Comparison of ENCODE assay signal across 22 cellular contexts in genomic region chr14:93109572-93110481, GRCh38. TPM values are rescaled to one million over a fixed set of nuclear protein-coding genes. Genes with fewer than 3 reads are reported as not detected.
DNase-seq lines count a peak whose midpoint lies in the region; ATAC-seq, FAIRE-seq and TF ChIP-seq lines count a peak whose summit lies in the region.
"Had no signal": no experiment of that assay in that cellular context is flagged by ENCODE, and none has a peak within 500 bp of the region (broad histone marks: within the 10 kb centered on the region; RNA-seq: fewer than 3 reads in every experiment).

No MANE protein-coding gene starts in this region.

- H3K4me1 Mint-ChIP-seq in activated naive CD8-positive, alpha-beta T cell treated with anti-CD3 and anti-CD28 coated beads, Interleukin-2, amount 10 ng/mL, durations not matched to agents 7 days and 5 days: peaks cover 34% of the 10 kb centered on the region
- H3K4me1 Mint-ChIP-seq in activated naive CD8-positive, alpha-beta T cell treated with anti-CD3 and anti-CD28 coated beads for 36 hours: peaks cover 53% of the 10 kb centered on the region

- TF ChIP-seq CTCF in NB4 (IDR thresholded peaks at IDR 0.05; ENCODE audit: low read depth, low read length) (no peak), GM12878 (IDR thresholded peaks at IDR 0.05 in 2 of 3, conservative IDR thresholded peaks at IDR 0.05 in 1 of 3; ENCODE audit: control insufficient read depth in 2 of 3, extremely low read depth in 1 of 3, insufficient read depth in 1 of 3, low read depth in 3 of 3, low read length in 3 of 3) (no peak), tibial nerve (IDR thresholded peaks at IDR 0.05) (no peak)

- no peak overlapping the region for H3K4me3 Mint-ChIP-seq in activated naive CD8-positive, alpha-beta T cell treated with anti-CD3 and anti-CD28 coated beads, Interleukin-2, amount 10 ng/mL, durations not matched to agents 7 days and 5 days
- H3K4me3 Mint-ChIP-seq in activated naive CD8-positive, alpha-beta T cell treated with anti-CD3 and anti-CD28 coated beads for 36 hours: no peak overlapping the region
- H3K4me3 Mint-ChIP-seq: CD4-positive, alpha-beta T cell had no signal

- intact Hi-C loops in GM12878 (cut with micrococcal nuclease; ENCODE audit: unreplicated experiment): no loop called here

- no peaks in the 10 kb centered on the region for H4K20me1 ChIP-seq in GM12878 (ENCODE audit: control insufficient read depth, insufficient read depth)

- no peak overlapping the region; the same call in 1 of the 2 replicates for H3K9ac ChIP-seq in GM12878 (ENCODE audit: control insufficient read depth, insufficient read depth, low read length)

- TF ChIP-seq POLR2A in NB4 (IDR thresholded peaks at IDR 0.05; ENCODE audit: extremely low read depth, insufficient read length) (no peak), GM12878 (IDR thresholded peaks at IDR 0.05; ENCODE audit: low read depth, low read length) (no peak), tibial nerve (IDR thresholded peaks at IDR 0.05) (no peak)

- H2AFZ ChIP-seq in GM12878 (ENCODE audit: control insufficient read depth, low read depth, low read length): no peak overlapping the region

- H3K9me3 Mint-ChIP-seq in activated naive CD8-positive, alpha-beta T cell treated with anti-CD3 and anti-CD28 coated beads, Interleukin-2, amount 10 ng/mL, durations not matched to agents 7 days and 5 days: no peaks in the 10 kb centered on the region
- no peaks in the 10 kb centered on the region for H3K9me3 Mint-ChIP-seq in activated naive CD8-positive, alpha-beta T cell treated with anti-CD3 and anti-CD28 coated beads for 36 hours
- H3K9me3 Mint-ChIP-seq: CD4-positive, alpha-beta T cell had no signal

- no TSS peak for BruUV-seq in GM12878 (replicated peaks; lab: Mats Ljungman, UMichigan)

- no peak for TF ChIP-seq EP300 in GM12878 (IDR thresholded peaks at IDR 0.05; ENCODE audit: borderline replicate concordance in 1 of 2, control insufficient read depth in 1 of 2, low read depth in 2 of 2, low read length in 2 of 2)
- no peak for TF ChIP-seq EP300 in tibial nerve (IDR thresholded peaks at IDR 0.05)

- CTCF ChIA-PET in GM12878 (lab: Yijun Ruan, JAX): interaction anchor here (0.6 to 6.1 kb wide), 9 partner anchors 22 to 145 kb away, joined by 3 to 48 read pairs (median 5); partner anchors contain the start of genes GON7 and UBR7

- H3K79me2 ChIP-seq in GM12878 (ENCODE audit: control insufficient read depth, insufficient read depth, low read length): peaks cover 71% of the 10 kb centered on the region

- POLR2A ChIA-PET in activated naive CD8-positive, alpha-beta T cell treated with anti-CD3 and anti-CD28 coated beads, Interleukin-2, amount 10 ng/mL, durations not matched to agents 7 days and 5 days (lab: Charles Lee): no interaction called here
- POLR2A ChIA-PET in GM12878 (lab: Charles Lee): interaction anchor here (0.6 to 1.5 kb wide), 2 partner anchors 49 to 95 kb away, joined by 4 to 5 read pairs; no protein-coding TSS in a partner anchor

- RAD21 ChIA-PET in GM12878 (lab: Charles Lee; ENCODE audit: unreplicated experiment): interaction anchor here (2.0 to 7.4 kb wide), 2 partner anchors 27 to 75 kb away, joined by 7 to 163 read pairs; no protein-coding TSS in a partner anchor

- H3K4me3 ChIP-seq in NB4 (ENCODE audit: low read depth, low read length) (no peak overlapping the region), GM12878 (peak overlapping the region; percentile 37; the same call in 1 of the 2 replicates), tibial nerve (no peak overlapping the region)

- H3K27me3 ChIP-seq in GM12878 (replicated peaks in 1 of 2; ENCODE audit: control insufficient read depth in 2 of 2, insufficient read depth in 2 of 2, low read length in 1 of 2) (no peaks in the 10 kb centered on the region), tibial nerve (no peaks in the 10 kb centered on the region)

- WGBS in GM12878 (ENCODE audit: insufficient coverage, insufficient replicate concordance, low lambda C conversion rate, missing lambda C conversion rate): 85% methylated on average over 14 of the region's 14 CpGs
- WGBS in tibial nerve, 2 donors: 57 to 70% methylated on average over 14 of the region's 14 CpGs

- in situ Hi-C loops in GM12878 (cut with MboI): loop anchor here (5.0 kb wide), 1 partner anchor 107 kb away; no protein-coding TSS in a partner anchor

- peaks cover 6% of the 10 kb centered on the region for H3K36me3 Mint-ChIP-seq in activated naive CD8-positive, alpha-beta T cell treated with anti-CD3 and anti-CD28 coated beads, Interleukin-2, amount 10 ng/mL, durations not matched to agents 7 days and 5 days
- H3K36me3 Mint-ChIP-seq in activated naive CD8-positive, alpha-beta T cell treated with anti-CD3 and anti-CD28 coated beads for 36 hours: peaks cover 2% of the 10 kb centered on the region

- H3K9me3 ChIP-seq in GM12878 (replicated peaks; ENCODE audit: control insufficient read depth, insufficient read depth, low read length) (no peaks in the 10 kb centered on the region), tibial nerve (no peaks in the 10 kb centered on the region)

- SMC1A ChIA-PET in GM12878 (lab: Charles Lee; ENCODE audit: uncharacterized antibody, unreplicated experiment): interaction anchor here (0.7 to 8.1 kb wide), 6 partner anchors 30 to 158 kb away, joined by 3 to 61 read pairs (median 3); no protein-coding TSS in a partner anchor

- H3K4me2 ChIP-seq in GM12878 (ENCODE audit: control insufficient read depth, insufficient read depth): peak overlapping the region; percentile 50

- TF ChIP-seq RAD21 in GM12878 (IDR thresholded peaks at IDR 0.05; ENCODE audit: insufficient read depth, low read depth, low read length): no peak

- DNase-seq in activated naive CD8-positive, alpha-beta T cell treated with anti-CD3 and anti-CD28 coated beads, Interleukin-2, amount 10 ng/mL, durations not matched to agents 7 days and 5 days: no peak
- DNase-seq in activated naive CD8-positive, alpha-beta T cell treated with anti-CD3 and anti-CD28 coated beads for 36 hours: no peak
- DNase-seq in NB4 (ENCODE audit: low read depth): peak; percentile 18
- DNase-seq in GM12878 (ENCODE audit: low read depth, low spot score): no peak
- DNase-seq in tibial nerve (ENCODE audit: low spot score in 2 of 2): no peak
- no peak for DNase-seq in NCI-H2081 treated with DMSO at 0.1 percent for 48 hours (lab: John Stamatoyannopoulos, UW)
- DNase-seq: CD4-positive, alpha-beta T cell; DMS79 treated with DMSO at 0.1 percent for 48 hours; GDM1; Kasumi-1; NCI-H1048; NCI-H146; NCI-H2107; NCI-H345; NCI-H526 treated with DMSO at 0.1 percent for 48 hours; NK-92 treated with Interleukin-12 subunit alpha and Interleukin-12 subunit beta, amount 100 ng/mL, for 24 hours; Right ventricle myocardium superior had no signal

- no peak for FAIRE-seq in GM12878 (lab: Jason Lieb, UNC)
- FAIRE-seq: A204.1, H54 had no signal

- H3K27me3 Mint-ChIP-seq in activated naive CD8-positive, alpha-beta T cell treated with anti-CD3 and anti-CD28 coated beads, Interleukin-2, amount 10 ng/mL, durations not matched to agents 7 days and 5 days: no peaks in the 10 kb centered on the region
- H3K27me3 Mint-ChIP-seq in activated naive CD8-positive, alpha-beta T cell treated with anti-CD3 and anti-CD28 coated beads for 36 hours: no peaks in the 10 kb centered on the region
- H3K27me3 Mint-ChIP-seq: CD4-positive, alpha-beta T cell had no signal

- peaks cover 40% of the 10 kb centered on the region for H3K4me1 ChIP-seq in GM12878 (ENCODE audit: control insufficient read depth, insufficient read depth, low read length)
- peaks cover 0 to 93% (median 55%) of the 10 kb centered on the region in 4 donors for H3K4me1 ChIP-seq in tibial nerve

- H3K36me3 ChIP-seq in GM12878 (ENCODE audit: control insufficient read depth in 2 of 2, insufficient read depth in 2 of 2, low read length in 1 of 2) (no peaks in the 10 kb centered on the region; a peak in 2 of 4 replicates), tibial nerve (no peaks in the 10 kb centered on the region)

- H3K27ac Mint-ChIP-seq in activated naive CD8-positive, alpha-beta T cell treated with anti-CD3 and anti-CD28 coated beads, Interleukin-2, amount 10 ng/mL, durations not matched to agents 7 days and 5 days: peak overlapping the region; percentile 33
- no peak overlapping the region for H3K27ac Mint-ChIP-seq in activated naive CD8-positive, alpha-beta T cell treated with anti-CD3 and anti-CD28 coated beads for 36 hours
- H3K27ac Mint-ChIP-seq: CD4-positive, alpha-beta T cell had no signal

- no peak for ATAC-seq in activated naive CD8-positive, alpha-beta T cell treated with anti-CD3 and anti-CD28 coated beads, Interleukin-2, amount 10 ng/mL, durations not matched to agents 7 days and 5 days (ENCODE audit: low read depth)
- ATAC-seq in GM12878 (no peak), GM18870 (IDR thresholded peaks at IDR 0.05; ENCODE audit: unreplicated experiment) (no peak), HG02678 (IDR thresholded peaks at IDR 0.05; ENCODE audit: unreplicated experiment) (no peak)
- ATAC-seq: Panc1 had no signal

- H3K27ac ChIP-seq in GM12878 (ENCODE audit: control insufficient read depth, insufficient read depth): no peak overlapping the region
- H3K27ac ChIP-seq in tibial nerve: peak overlapping the region in 3 of 4 donors; percentile 16 to 98 (median 97)

TF ChIP-seq in GM12878, 131 proteins besides CTCF, POLR2A, EP300 and RAD21 (continues in another document):
- no peak for TF ChIP-seq POU2F2 (IDR thresholded peaks at IDR 0.05; ENCODE audit: borderline replicate concordance, low read depth, low read length)

RNA-seq across cellular contexts. Expression of gene ITPK1, which starts 5.9 kb away (rescaled TPM):
- 10 to 100 TPM; 89.5 to 94.1 TPM for total RNA-seq in activated naive CD8-positive, alpha-beta T cell treated with anti-CD3 and anti-CD28 coated beads, Interleukin-2, amount 10 ng/mL, durations not matched to agents 7 days and 5 days
- total RNA-seq in activated naive CD8-positive, alpha-beta T cell treated with anti-CD3 and anti-CD28 coated beads for 36 hours: 10 to 100 TPM; 87.0 to 87.4 TPM
- 27.6 and 44.1 TPM in 2 replicates for total RNA-seq in GM12878 (2013; cell fraction: nucleolus; rRNA removed)
- total RNA-seq in GM12878 (2014; rRNA removed) (23.5 and 26.5 TPM in 2 replicates), GM12878 (2014; rRNA removed; fragmentation: Illumina TruSeq; extraction: Trizol) (15.9 and 21.9 TPM in 2 replicates), GM12878 (2021) (56.1 and 57.9 TPM in 2 replicates), tibial nerve (100 to 1,000 TPM in 1 of 4 donors, 10 to 100 TPM in 3; 67.4 to 121 (median 92.5) TPM)
- polyA plus RNA-seq in GM12878 (2011; ENCODE audit: low read depth): 10.8 TPM
- polyA plus RNA-seq in GM12878 (2011; rRNA removed) (33.3 and 73.2 TPM in 2 replicates), GM12878 (2014; fragmentation: Illumina TruSeq; extraction: Trizol) (21.9 and 36.4 TPM in 2 replicates), GM12878 (2014; fragmentation: Nextera tagmentation; extraction: Ambion mirVana) (1 to 10 TPM; 1.3 to 2.1 TPM), GM12878 (2014; rRNA removed) (36.2 and 36.3 TPM in 2 replicates), GM12878 (2016; fragmentation: Nextera tagmentation; extraction: Ambion mirVana) (10 to 100 TPM; 24.5 to 27.5 TPM)
- 73.7 and 83.9 TPM in 2 replicates for polyA plus RNA-seq in GM12878 (2011; cell fraction: cytosol; rRNA removed)
- polyA plus RNA-seq in GM12878 (2011; cell fraction: nucleus; rRNA removed): 69.1 and 75.9 TPM in 2 replicates
- 22.0 and 26.6 TPM in 2 replicates for polyA plus RNA-seq in GM12878 (2012)
- polyA minus RNA-seq in GM12878 (2011; rRNA and poly(A)+ RNA removed): 137 and 139 TPM in 2 replicates
- 32.7 and 33.5 TPM in 2 replicates for polyA minus RNA-seq in GM12878 (2011; cell fraction: cytosol; rRNA and poly(A)+ RNA removed)
- polyA minus RNA-seq in GM12878 (2011; cell fraction: nucleus; rRNA and poly(A)+ RNA removed): 38.8 and 49.5 TPM in 2 replicates
